ENCODE assay signal across 1 cellular context in genomic region chr1:48775817-48776399, GRCh38.
TF ChIP-seq lines count a peak whose summit lies in the region.

No MANE protein-coding gene starts in this region.

TF ChIP-seq in HepG2, 621 proteins besides CTCF, POLR2A, EP300 and RAD21 (continued from another document):
- no peak for TF ChIP-seq PAXIP1 (CRISPR knock-in tag; conservative IDR thresholded peaks at IDR 0.05)
- no peak for TF ChIP-seq ZNF407 (CRISPR knock-in tag; IDR thresholded peaks at IDR 0.05; ENCODE audit: not compliant biosample characterization)
- no peak for TF ChIP-seq GATA4 (IDR thresholded peaks at IDR 0.05; ENCODE audit: borderline replicate concordance, low read depth)
- no peak for TF ChIP-seq BRD4 (CRISPR knock-in tag; IDR thresholded peaks at IDR 0.05)
